ENCODE assay signal across 2 cellular contexts in genomic region chr2:216201687-216202306, GRCh38.
TF ChIP-seq lines count a peak whose summit lies in the region.

No MANE protein-coding gene starts in this region.

TF ChIP-seq in HepG2, 621 proteins besides CTCF, POLR2A, EP300 and RAD21:
- TF ChIP-seq NFKB2 (CRISPR knock-in tag; IDR thresholded peaks at IDR 0.05; ENCODE audit: borderline replicate concordance) (no peak), RBM22 (optimal IDR thresholded peaks at IDR 0.05; ENCODE audit: low read length) (peak; percentile 61), XRCC5 (optimal IDR thresholded peaks at IDR 0.05; ENCODE audit: low read length) (no peak)
TF ChIP-seq in HepG2: peak in this region for 1.

TF ChIP-seq in SK-N-SH, 30 proteins besides CTCF, POLR2A, EP300 and RAD21 (continued from another document):
- TF ChIP-seq GATA2 (CRISPR knock-in tag; IDR thresholded peaks at IDR 0.05) = peak; percentile 90
- no peak for TF ChIP-seq ELF1 (IDR thresholded peaks at IDR 0.05)
- TF ChIP-seq NFIC (IDR thresholded peaks at IDR 0.05; ENCODE audit: borderline replicate concordance) = no peak
- TF ChIP-seq TAF1 (IDR thresholded peaks at IDR 0.05; ENCODE audit: borderline replicate concordance, low read depth, low read length) = no peak
- no peak for TF ChIP-seq MEF2A (IDR thresholded peaks at IDR 0.05; ENCODE audit: borderline replicate concordance, low read depth)
- TF ChIP-seq IRF3 (IDR thresholded peaks at IDR 0.05; ENCODE audit: low read depth, low read length) = no peak
- TF ChIP-seq GABPA (IDR thresholded peaks at IDR 0.05; ENCODE audit: low read depth) = no peak
- TF ChIP-seq NRF1 (IDR thresholded peaks at IDR 0.05; ENCODE audit: low read depth, low read length) = no peak
- no peak for TF ChIP-seq REST (IDR thresholded peaks at IDR 0.05; ENCODE audit: low read depth, low read length)
- TF ChIP-seq USF2 (IDR thresholded peaks at IDR 0.05; ENCODE audit: borderline replicate concordance, low read depth, low read length) = no peak
- TF ChIP-seq RFX5 (IDR thresholded peaks at IDR 0.05; ENCODE audit: low read length) = no peak
- peak; percentile 67 for TF ChIP-seq CHD2 (IDR thresholded peaks at IDR 0.05; ENCODE audit: low read length, partially characterized antibody)
- TF ChIP-seq YY1 (IDR thresholded peaks at IDR 0.05; ENCODE audit: low read depth) = no peak
- TF ChIP-seq, protein P1, sequence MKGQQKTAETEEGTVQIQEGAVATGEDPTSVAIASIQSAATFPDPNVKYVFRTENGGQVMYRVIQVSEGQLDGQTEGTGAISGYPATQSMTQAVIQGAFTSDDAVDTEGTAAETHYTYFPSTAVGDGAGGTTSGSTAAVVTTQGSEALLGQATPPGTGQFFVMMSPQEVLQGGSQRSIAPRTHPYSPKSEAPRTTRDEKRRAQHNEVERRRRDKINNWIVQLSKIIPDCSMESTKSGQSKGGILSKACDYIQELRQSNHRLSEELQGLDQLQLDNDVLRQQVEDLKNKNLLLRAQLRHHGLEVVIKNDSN (IDR thresholded peaks at IDR 0.05; ENCODE audit: borderline replicate concordance, low read depth) = no peak
- no peak for TF ChIP-seq MAX (IDR thresholded peaks at IDR 0.05; ENCODE audit: low read depth)
- no peak for TF ChIP-seq PBX3 (IDR thresholded peaks at IDR 0.05)
- no peak for TF ChIP-seq EZH2phosphoT487 (IDR thresholded peaks at IDR 0.05; ENCODE audit: borderline replicate concordance, low read depth)
- peak; percentile 93 for TF ChIP-seq FOXJ3 (CRISPR knock-in tag; IDR thresholded peaks at IDR 0.05)
- TF ChIP-seq POLR2AphosphoS5 (IDR thresholded peaks at IDR 0.05; ENCODE audit: low read depth, low read length) = 0 out of 2 replicates have a peak, but pooled peaks have one; percentile 26
- no peak for TF ChIP-seq RXRA (IDR thresholded peaks at IDR 0.05; ENCODE audit: borderline replicate concordance, low read depth)
- TF ChIP-seq, protein P2, sequence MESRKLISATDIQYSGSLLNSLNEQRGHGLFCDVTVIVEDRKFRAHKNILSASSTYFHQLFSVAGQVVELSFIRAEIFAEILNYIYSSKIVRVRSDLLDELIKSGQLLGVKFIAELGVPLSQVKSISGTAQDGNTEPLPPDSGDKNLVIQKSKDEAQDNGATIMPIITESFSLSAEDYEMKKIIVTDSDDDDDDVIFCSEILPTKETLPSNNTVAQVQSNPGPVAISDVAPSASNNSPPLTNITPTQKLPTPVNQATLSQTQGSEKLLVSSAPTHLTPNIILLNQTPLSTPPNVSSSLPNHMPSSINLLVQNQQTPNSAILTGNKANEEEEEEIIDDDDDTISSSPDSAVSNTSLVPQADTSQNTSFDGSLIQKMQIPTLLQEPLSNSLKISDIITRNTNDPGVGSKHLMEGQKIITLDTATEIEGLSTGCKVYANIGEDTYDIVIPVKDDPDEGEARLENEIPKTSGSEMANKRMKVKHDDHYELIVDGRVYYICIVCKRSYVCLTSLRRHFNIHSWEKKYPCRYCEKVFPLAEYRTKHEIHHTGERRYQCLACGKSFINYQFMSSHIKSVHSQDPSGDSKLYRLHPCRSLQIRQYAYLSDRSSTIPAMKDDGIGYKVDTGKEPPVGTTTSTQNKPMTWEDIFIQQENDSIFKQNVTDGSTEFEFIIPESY (IDR thresholded peaks at IDR 0.05; ENCODE audit: borderline replicate concordance, low read depth) = no peak
- TF ChIP-seq TCF12 (IDR thresholded peaks at IDR 0.05) = peak; percentile 49; the same call in 1 of the 2 replicates
- no peak for TF ChIP-seq FOXM1 (IDR thresholded peaks at IDR 0.05; ENCODE audit: low read depth)
- peak; percentile 77; the same call in 1 of the 2 replicates for TF ChIP-seq MXI1 (IDR thresholded peaks at IDR 0.05; ENCODE audit: low read depth, low read length)
- no peak for TF ChIP-seq FOSL2 (IDR thresholded peaks at IDR 0.05; ENCODE audit: borderline replicate concordance, low read depth)
- TF ChIP-seq JUND (IDR thresholded peaks at IDR 0.05) = no peak
- no peak; the same call in 1 of the 2 replicates for TF ChIP-seq TEAD4 (IDR thresholded peaks at IDR 0.05; ENCODE audit: borderline replicate concordance, insufficient read depth)
- TF ChIP-seq SMC3 (IDR thresholded peaks at IDR 0.05; ENCODE audit: low read depth, low read length) = no peak
- TF ChIP-seq SIN3A (IDR thresholded peaks at IDR 0.05; ENCODE audit: borderline replicate concordance, low read depth, low read length) = no peak
